ENCODE assay signal across 30 cellular contexts in the genomic region with DNA sequence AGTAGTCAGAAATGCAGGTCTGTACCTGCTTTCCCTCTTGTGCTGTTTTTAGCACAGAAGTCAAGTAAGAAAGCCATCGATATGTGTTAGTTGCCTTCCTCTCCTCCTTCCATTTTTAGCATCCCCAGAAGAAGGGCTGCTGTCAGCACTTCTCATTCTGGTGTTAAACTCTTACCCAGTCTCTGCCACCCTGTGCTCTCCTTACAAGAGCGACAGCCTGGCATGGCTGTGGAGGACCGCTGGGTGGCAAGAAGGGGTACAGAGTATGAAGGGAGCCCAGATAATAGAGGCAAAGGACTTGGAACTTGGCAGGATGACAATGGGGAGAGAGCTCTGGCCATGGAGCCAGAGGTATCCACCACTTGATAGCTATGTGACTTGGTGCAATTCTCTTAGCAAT.
"Had no signal": no experiment of that assay in that cellular context is flagged by ENCODE, and none has a peak within 500 bp of the region (broad histone marks: within the 10 kb centered on the region; RNA-seq: fewer than 3 reads in every experiment).

No MANE protein-coding gene starts in this region.

- H3K4me1 Mint-ChIP-seq: activated CD4-positive, alpha-beta T cell treated with anti-CD3 and anti-CD28 coated beads for 36 hours; activated CD4-positive, alpha-beta T cell treated with anti-CD3 and anti-CD28 coated beads, Interleukin-2, amount 10 ng/mL, durations not matched to agents 7 days and 5 days; activated naive CD4-positive, alpha-beta T cell treated with anti-CD3 and anti-CD28 coated beads, Interleukin-2, amount 10 ng/mL, durations not matched to agents 7 days and 5 days; activated naive CD8-positive, alpha-beta T cell treated with anti-CD3 and anti-CD28 coated beads, Interleukin-2, amount 50 U/mL, for 24 hours; central memory CD8-positive, alpha-beta T cell had no signal

- H3K27ac ChIP-seq: brain microvascular endothelial cell, PC-9 had no signal

- H3K4me2 ChIP-seq: PC-9 had no signal

- H3K27ac Mint-ChIP-seq: activated CD4-positive, alpha-beta T cell treated with anti-CD3 and anti-CD28 coated beads for 36 hours; activated CD4-positive, alpha-beta T cell treated with anti-CD3 and anti-CD28 coated beads, Interleukin-2, amount 10 ng/mL, durations not matched to agents 7 days and 5 days; activated CD8-positive, alpha-beta T cell treated with anti-CD3 and anti-CD28 coated beads, Interleukin-2, amount 10 ng/mL, durations not matched to agents 7 days and 5 days; activated naive CD4-positive, alpha-beta T cell treated with anti-CD3 and anti-CD28 coated beads, Interleukin-2, amount 10 ng/mL, durations not matched to agents 7 days and 5 days; activated naive CD8-positive, alpha-beta T cell; activated naive CD8-positive, alpha-beta T cell treated with anti-CD3 and anti-CD28 coated beads, Interleukin-2, amount 50 U/mL, for 24 hours; T-helper 1 cell treated with Interleukin-12 subunit alpha and Interleukin-12 subunit beta and Interleukin-4 antibody, amounts not matched to agents 30 μg/mL and 1 μg/mL, for 36 hours; T-helper 2 cell treated with Interferon-gamma antibody and Interleukin-4, amounts not matched to agents 5 μg/mL and 100 μg/mL, for 36 hours; WTC11 had no signal

- H3K9me3 Mint-ChIP-seq: activated CD4-positive, alpha-beta T cell treated with anti-CD3 and anti-CD28 coated beads, Interleukin-2, amount 10 ng/mL, durations not matched to agents 7 days and 5 days; activated naive CD4-positive, alpha-beta T cell treated with anti-CD3 and anti-CD28 coated beads, Interleukin-2, amount 10 ng/mL, durations not matched to agents 7 days and 5 days; activated naive CD8-positive, alpha-beta T cell treated with anti-CD3 and anti-CD28 coated beads, Interleukin-2, amount 50 U/mL, for 24 hours; central memory CD8-positive, alpha-beta T cell; T-helper 1 cell treated with Interleukin-12 subunit alpha and Interleukin-12 subunit beta and Interleukin-4 antibody, amounts not matched to agents 30 μg/mL and 1 μg/mL, for 36 hours; T-helper 2 cell treated with Interferon-gamma antibody and Interleukin-4, amounts not matched to agents 5 μg/mL and 100 μg/mL, for 36 hours had no signal

- ATAC-seq: activated CD4-positive, alpha-beta T cell treated with anti-CD3 and anti-CD28 coated beads for 36 hours; activated CD4-positive, CD25-positive, alpha-beta regulatory T cell treated with anti-CD3 and anti-CD28 coated beads, Interleukin-2, amount 50 U/mL, for 24 hours; activated CD8-positive, alpha-beta T cell treated with anti-CD3 and anti-CD28 coated beads, Interleukin-2, amount 10 ng/mL, durations not matched to agents 7 days and 5 days; activated naive CD8-positive, alpha-beta T cell treated with anti-CD3 and anti-CD28 coated beads, Interleukin-2, amount 50 U/mL, for 24 hours; WTC11 had no signal

- H3K27me3 Mint-ChIP-seq: activated CD4-positive, alpha-beta T cell treated with anti-CD3 and anti-CD28 coated beads, Interleukin-2, amount 10 ng/mL, durations not matched to agents 7 days and 5 days; activated naive CD4-positive, alpha-beta T cell treated with anti-CD3 and anti-CD28 coated beads, Interleukin-2, amount 10 ng/mL, durations not matched to agents 7 days and 5 days had no signal

- H3K4me3 ChIP-seq: PC-9 had no signal

- DNase-seq: activated CD4-positive, alpha-beta T cell treated with anti-CD3 and anti-CD28 coated beads for 36 hours; activated CD4-positive, alpha-beta T cell treated with anti-CD3 and anti-CD28 coated beads, Interleukin-2, amount 10 ng/mL, durations not matched to agents 7 days and 5 days; activated CD4-positive, alpha-beta T cell treated with anti-CD3 and anti-CD28 coated beads, Interleukin-2, amount 50 U/mL, for 48 hours; activated CD8-positive, alpha-beta T cell treated with anti-CD3 and anti-CD28 coated beads, Interleukin-2, amount 10 ng/mL, durations not matched to agents 7 days and 5 days; activated effector memory CD4-positive, alpha-beta T cell treated with Interleukin-2 at 50 U/mL for 16 hours; activated naive CD4-positive, alpha-beta T cell treated with anti-CD3 and anti-CD28 coated beads, Interleukin-2, amount 10 ng/mL, durations not matched to agents 7 days and 5 days; activated naive CD8-positive, alpha-beta T cell treated with anti-CD3 and anti-CD28 coated beads, Interleukin-2, amount 50 U/mL, for 24 hours; activated T-cell treated with anti-CD3 and anti-CD28 coated beads for 4 hours; activated T-cell treated with anti-CD3 and anti-CD28 coated beads, Interleukin-2, amount 50 U/mL, for 48 hours; anterior cingulate cortex; brain microvascular endothelial cell; Karpas-422; NCI-H1048; NCI-H1105 treated with DMSO at 0.1 percent for 48 hours; NCI-H1436; NCI-H1694; NCI-H1930; NCI-H2081 treated with DMSO at 0.1 percent for 48 hours; NCI-H2171; NCI-H510A; NCI-H526; NCI-H748 treated with DMSO at 0.1 percent for 48 hours; PC-9; Right ventricle myocardium superior had no signal

- H3K4me3 Mint-ChIP-seq: activated CD4-positive, alpha-beta T cell treated with anti-CD3 and anti-CD28 coated beads for 36 hours; activated CD4-positive, alpha-beta T cell treated with anti-CD3 and anti-CD28 coated beads, Interleukin-2, amount 10 ng/mL, durations not matched to agents 7 days and 5 days; activated CD8-positive, alpha-beta T cell treated with anti-CD3 and anti-CD28 coated beads, Interleukin-2, amount 10 ng/mL, durations not matched to agents 7 days and 5 days; activated naive CD4-positive, alpha-beta T cell treated with anti-CD3 and anti-CD28 coated beads, Interleukin-2, amount 10 ng/mL, durations not matched to agents 7 days and 5 days; activated naive CD8-positive, alpha-beta T cell; activated naive CD8-positive, alpha-beta T cell treated with anti-CD3 and anti-CD28 coated beads, Interleukin-2, amount 50 U/mL, for 24 hours; central memory CD8-positive, alpha-beta T cell; T-helper 1 cell treated with Interleukin-12 subunit alpha and Interleukin-12 subunit beta and Interleukin-4 antibody, amounts not matched to agents 30 μg/mL and 1 μg/mL, for 36 hours; T-helper 2 cell treated with Interferon-gamma antibody and Interleukin-4, amounts not matched to agents 5 μg/mL and 100 μg/mL, for 36 hours; WTC11 had no signal

- H2AFZ ChIP-seq: PC-9 had no signal

- H3K36me3 ChIP-seq: brain microvascular endothelial cell had no signal

- H3K36me3 Mint-ChIP-seq: activated naive CD4-positive, alpha-beta T cell treated with anti-CD3 and anti-CD28 coated beads, Interleukin-2, amount 10 ng/mL, durations not matched to agents 7 days and 5 days; activated naive CD8-positive, alpha-beta T cell; WTC11 had no signal
